In genomic region chr3:167115331-167115934, GRCh38 we compare ENCODE assay signal across 28 cellular contexts.
"Had no signal": no experiment of that assay in that cellular context is flagged by ENCODE, and none has a peak within 500 bp of the region (broad histone marks: within the 10 kb centered on the region; RNA-seq: fewer than 3 reads in every experiment).

No MANE protein-coding gene starts in this region.

- ATAC-seq: foreskin keratinocyte; left cardiac atrium; stimulated activated naive CD8-positive, alpha-beta T cell treated with anti-CD3 and anti-CD28 coated beads, Interleukin-15, Interleukin-2, amounts not matched to agents 100 U/mL and 50 U/mL, for 24 hours; T-helper 17 cell had no signal

- H3K27me3 ChIP-seq: esophagus muscularis mucosa, foreskin keratinocyte, spleen, testis, transverse colon, uterus had no signal

- H3K9me3 Mint-ChIP-seq: activated CD4-positive, alpha-beta T cell treated with anti-CD3 and anti-CD28 coated beads, Interleukin-2, amount 10 ng/mL, durations not matched to agents 24 days and 14 days; activated T-cell treated with anti-CD3 and anti-CD28 coated beads, Interleukin-2, amount 50 U/mL, for 24 hours; nephron progenitor cell had no signal

- H3K27ac Mint-ChIP-seq: activated CD4-positive, alpha-beta memory T cell treated with anti-CD3 and anti-CD28 coated beads for 36 hours; activated CD4-positive, alpha-beta T cell treated with anti-CD3 and anti-CD28 coated beads, Interleukin-2, amount 10 ng/mL, durations not matched to agents 24 days and 14 days; activated T-cell treated with anti-CD3 and anti-CD28 coated beads, Interleukin-2, amount 50 U/mL, for 24 hours; mesothelial cell of epicardium; naive B cell; nephron progenitor cell; T-helper 17 cell had no signal

- FAIRE-seq: bronchial epithelial cell, colon had no signal

- H2AFZ ChIP-seq: parathyroid adenoma had no signal

- DNase-seq: activated CD4-positive, alpha-beta memory T cell treated with anti-CD3 and anti-CD28 coated beads for 36 hours; activated CD4-positive, alpha-beta T cell treated with anti-CD3 and anti-CD28 coated beads, Interleukin-2, amount 10 ng/mL, durations not matched to agents 24 days and 14 days; activated CD4-positive, CD25-positive, alpha-beta regulatory T cell treated with anti-CD3 and anti-CD28 coated beads, Interleukin-2, amount 50 U/mL, for 72 hours; activated CD8-positive, alpha-beta memory T cell treated with anti-CD3 and anti-CD28 coated beads, Interleukin-2, amount 50 U/mL, for 4 hours; activated gamma-delta T cell treated with Interleukin-2 at 50 U/mL for 16 hours; activated naive CD4-positive, alpha-beta T cell treated with anti-CD3 and anti-CD28 coated beads, Interleukin-2, amount 50 U/mL, for 16 hours; activated T-cell treated with anti-CD3 and anti-CD28 coated beads, Interleukin-2, amount 50 U/mL, for 24 hours; amygdala; dermis blood vessel endothelial cell; effector CD4-positive, alpha-beta T cell; foreskin keratinocyte; naive B cell; nephron progenitor cell; nucleus accumbens; spleen; stimulated activated naive CD8-positive, alpha-beta T cell treated with anti-CD3 and anti-CD28 coated beads, Interleukin-15, Interleukin-2, amounts not matched to agents 100 U/mL and 50 U/mL, for 24 hours; T-helper 17 cell; T1000; testis; transverse colon; uterus had no signal

- H3K4me3 ChIP-seq: esophagus muscularis mucosa, spleen, testis, transverse colon, uterus had no signal

- H3K4me1 Mint-ChIP-seq: activated CD4-positive, alpha-beta T cell treated with anti-CD3 and anti-CD28 coated beads, Interleukin-2, amount 10 ng/mL, durations not matched to agents 24 days and 14 days; central memory CD8-positive, alpha-beta T cell; mesothelial cell of epicardium; naive B cell; T-helper 17 cell had no signal

- H3K4me3 Mint-ChIP-seq: activated CD4-positive, alpha-beta memory T cell treated with anti-CD3 and anti-CD28 coated beads for 36 hours; activated CD4-positive, alpha-beta T cell treated with anti-CD3 and anti-CD28 coated beads, Interleukin-2, amount 10 ng/mL, durations not matched to agents 24 days and 14 days; activated T-cell treated with anti-CD3 and anti-CD28 coated beads, Interleukin-2, amount 50 U/mL, for 24 hours; central memory CD8-positive, alpha-beta T cell; mesothelial cell of epicardium; naive B cell; nephron progenitor cell; T-helper 17 cell had no signal

- H3K4me1 ChIP-seq: foreskin keratinocyte, parathyroid adenoma, testis, transverse colon, uterus had no signal

- H3K9me3 ChIP-seq: esophagus muscularis mucosa, testis, transverse colon, uterus had no signal

- H3K79me2 ChIP-seq: parathyroid adenoma had no signal

- H3K36me3 ChIP-seq: esophagus muscularis mucosa, spleen, transverse colon, uterus had no signal

- H3K9ac ChIP-seq: parathyroid adenoma had no signal

- H3K36me3 Mint-ChIP-seq: activated CD4-positive, alpha-beta memory T cell treated with anti-CD3 and anti-CD28 coated beads for 36 hours; mesothelial cell of epicardium; naive B cell had no signal

- H3K27ac ChIP-seq: esophagus muscularis mucosa, foreskin keratinocyte, parathyroid adenoma, spleen, testis, transverse colon, uterus had no signal

- H3K27me3 Mint-ChIP-seq: activated CD4-positive, alpha-beta memory T cell treated with anti-CD3 and anti-CD28 coated beads for 36 hours; activated CD4-positive, alpha-beta T cell treated with anti-CD3 and anti-CD28 coated beads, Interleukin-2, amount 10 ng/mL, durations not matched to agents 24 days and 14 days; activated T-cell treated with anti-CD3 and anti-CD28 coated beads, Interleukin-2, amount 50 U/mL, for 24 hours; central memory CD8-positive, alpha-beta T cell; T-helper 17 cell had no signal
